7 cellular contexts compared by ENCODE assay signal in the genomic region with DNA sequence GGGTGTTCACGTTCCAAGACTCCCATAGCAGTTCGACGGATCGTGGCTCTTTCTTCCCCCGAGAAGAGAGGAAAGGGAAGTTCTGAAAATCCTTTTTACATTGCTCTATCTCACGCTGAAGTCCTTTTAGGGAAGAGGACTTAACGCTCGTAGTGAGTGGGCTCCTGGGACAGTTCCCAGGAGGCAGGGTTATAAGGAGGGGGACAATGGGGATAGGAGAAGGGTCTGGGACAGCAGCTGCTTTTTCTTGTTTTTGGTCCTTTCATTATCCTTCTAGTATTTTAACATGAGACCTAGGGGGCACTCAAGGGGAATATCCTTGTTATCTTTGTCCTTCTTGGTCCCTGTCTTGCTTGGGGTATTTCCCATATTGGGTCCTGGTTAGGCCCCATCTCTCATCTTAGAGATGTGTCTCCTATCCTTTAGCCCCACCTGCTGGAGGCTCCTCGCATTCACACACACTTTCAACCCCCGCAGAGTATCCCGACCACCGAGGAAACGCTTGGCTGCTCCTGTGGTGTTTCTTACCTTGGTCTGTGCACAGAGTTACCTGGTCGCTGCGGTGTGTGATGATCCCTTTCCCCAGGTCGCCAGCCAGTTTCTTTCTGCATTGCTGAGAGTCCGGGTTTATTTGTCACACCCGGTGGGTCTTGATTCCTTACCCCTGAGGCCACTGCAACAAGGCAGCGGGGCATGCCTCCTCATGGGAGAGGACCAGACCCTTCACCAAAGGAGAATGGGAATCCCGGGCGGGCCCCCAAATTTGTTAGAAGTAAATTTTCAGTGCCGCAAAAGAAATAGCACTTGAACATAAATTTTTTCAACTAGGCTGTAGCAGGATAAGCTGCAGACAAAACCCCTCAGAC. TPM values are rescaled to one million over a fixed set of nuclear protein-coding genes. Genes with fewer than 3 reads are reported as not detected.
DNase-seq lines count a peak whose midpoint lies in the region; FAIRE-seq and TF ChIP-seq lines count a peak whose summit lies in the region.

No MANE protein-coding gene starts in this region.

- no peaks in the 10 kb centered on the region for H3K27me3 ChIP-seq in kidney epithelial cell (ENCODE audit: control insufficient read depth, insufficient read depth, low read length)

- POLR2A ChIA-PET in HEK293T (lab: Yijun Ruan, JAX), result no interaction called here
- POLR2A ChIA-PET in MCF 10A (lab: Yijun Ruan, JAX), result interaction anchor here (0.6 to 2.7 kb wide), 3 partner anchors 10 to 826 kb away, joined by 3 to 8 read pairs (median 3); no protein-coding TSS in a partner anchor

- peak; percentile 88 for FAIRE-seq in GM12892 (lab: Jason Lieb, UNC)

- CTCF ChIA-PET in HEK293T (lab: Yijun Ruan, JAX) (interaction anchor here (0.7 kb wide), 1 partner anchor 27 kb away, joined by 3 read pairs; no protein-coding TSS in a partner anchor), MCF 10A (lab: Yijun Ruan, JAX) (interaction anchor here (0.6 to 14.9 kb wide), 60 partner anchors 11 to 1601 kb away, joined by 3 to 464 read pairs (median 4); a partner anchor contains a TSS)

- TF ChIP-seq POLR2A in GM12892 (IDR thresholded peaks at IDR 0.05; ENCODE audit: low read depth, low read length), result no peak

- H3K4me3 ChIP-seq in kidney epithelial cell (ENCODE audit: low read depth, low read length), result no peak overlapping the region

- H3K9me3 Mint-ChIP-seq in MCF 10A (ENCODE audit: unreplicated experiment), result no peaks in the 10 kb centered on the region

- no peaks in the 10 kb centered on the region for H3K27me3 Mint-ChIP-seq in MCF 10A (ENCODE audit: insufficient read depth, unreplicated experiment)

- peak; percentile 98 for TF ChIP-seq CTCF in MCF 10A (IDR thresholded peaks at IDR 0.05; ENCODE audit: unreplicated experiment)
- TF ChIP-seq CTCF in kidney epithelial cell (IDR thresholded peaks at IDR 0.05; ENCODE audit: insufficient read depth, low read length, poor library complexity, severe bottlenecking), result peak; percentile 81

- no peaks in the 10 kb centered on the region for H3K36me3 ChIP-seq in kidney epithelial cell (ENCODE audit: control insufficient read depth, insufficient read depth, low read length)

- DNase-seq in GM12892 (ENCODE audit: insufficient read length), result peak; percentile 18
- peak; percentile 55 for DNase-seq in HEK293T (ENCODE audit: extremely low spot score)
- DNase-seq in NCI-H1048 (lab: John Stamatoyannopoulos, UW), result peak; percentile 50
- DNase-seq in UCSD-AML1 (lab: John Stamatoyannopoulos, UW; ENCODE audit: unreplicated experiment), result peak; percentile 48
- peak; percentile 85 for DNase-seq in MCF 10A (ENCODE audit: unreplicated experiment)
- DNase-seq in kidney epithelial cell (ENCODE audit: low read depth), result no peak
- peak; percentile 56 for DNase-seq in stimulated activated CD4-positive, alpha-beta T cell treated with anti-CD3 and anti-CD28 coated beads, Interleukin-4, amount 100 ng/mL, for 1 hour

- no peak overlapping the region for H3K4me3 Mint-ChIP-seq in MCF 10A (ENCODE audit: unreplicated experiment)

- no TSS peak for BruUV-seq in MCF 10A (replicated peaks; lab: Mats Ljungman, UMichigan)

- H3K27ac Mint-ChIP-seq in MCF 10A (ENCODE audit: low read depth, unreplicated experiment), result no peak overlapping the region

- H3K36me3 Mint-ChIP-seq in MCF 10A (ENCODE audit: insufficient read depth, unreplicated experiment), result peaks cover 8% of the 10 kb centered on the region

- H3K4me1 Mint-ChIP-seq in MCF 10A (ENCODE audit: insufficient read depth, unreplicated experiment), result peaks cover 10% of the 10 kb centered on the region

- intact Hi-C loops in MCF 10A (cut with micrococcal nuclease), result loop anchor here (1.0 to 10.0 kb wide), 7 partner anchors 55 to 1599 kb away; a partner anchor contains a TSS

TF ChIP-seq in HEK293T, 16 proteins besides CTCF, POLR2A, EP300 and RAD21:
- TF ChIP-seq FOXA1 (IDR thresholded peaks at IDR 0.05) (no peak), NFRKB (IDR thresholded peaks at IDR 0.05) (no peak), ZNF384 (IDR thresholded peaks at IDR 0.05) (no peak), ARNT (IDR thresholded peaks at IDR 0.05) (no peak), SUZ12 (IDR thresholded peaks at IDR 0.05) (no peak), TARDBP (IDR thresholded peaks at IDR 0.05) (no peak), FOXM1 (IDR thresholded peaks at IDR 0.05; ENCODE audit: borderline replicate concordance) (no peak), CTBP1 (IDR thresholded peaks at IDR 0.05; ENCODE audit: borderline replicate concordance) (no peak), L3MBTL2 (conservative IDR thresholded peaks at IDR 0.05) (no peak), LEF1 (IDR thresholded peaks at IDR 0.05; ENCODE audit: borderline replicate concordance) (no peak)
- TF ChIP-seq, protein P1, sequence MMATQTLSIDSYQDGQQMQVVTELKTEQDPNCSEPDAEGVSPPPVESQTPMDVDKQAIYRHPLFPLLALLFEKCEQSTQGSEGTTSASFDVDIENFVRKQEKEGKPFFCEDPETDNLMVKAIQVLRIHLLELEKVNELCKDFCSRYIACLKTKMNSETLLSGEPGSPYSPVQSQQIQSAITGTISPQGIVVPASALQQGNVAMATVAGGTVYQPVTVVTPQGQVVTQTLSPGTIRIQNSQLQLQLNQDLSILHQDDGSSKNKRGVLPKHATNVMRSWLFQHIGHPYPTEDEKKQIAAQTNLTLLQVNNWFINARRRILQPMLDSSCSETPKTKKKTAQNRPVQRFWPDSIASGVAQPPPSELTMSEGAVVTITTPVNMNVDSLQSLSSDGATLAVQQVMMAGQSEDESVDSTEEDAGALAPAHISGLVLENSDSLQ (IDR thresholded peaks at IDR 0.05), result no peak

RNA-seq across cellular contexts. Expression of a gene that starts 29.7 kb away (rescaled TPM):
- polyA plus RNA-seq in GM12892 (2012; ENCODE audit: missing spikeins), result 41.9 TPM
- total RNA-seq in MCF 10A (2022), result 28.4 and 32.2 TPM in 2 replicates
- total RNA-seq in kidney epithelial cell, result 37.8 and 40.1 TPM in 2 replicates
